8 cellular contexts compared by ENCODE assay signal in the genomic region with DNA sequence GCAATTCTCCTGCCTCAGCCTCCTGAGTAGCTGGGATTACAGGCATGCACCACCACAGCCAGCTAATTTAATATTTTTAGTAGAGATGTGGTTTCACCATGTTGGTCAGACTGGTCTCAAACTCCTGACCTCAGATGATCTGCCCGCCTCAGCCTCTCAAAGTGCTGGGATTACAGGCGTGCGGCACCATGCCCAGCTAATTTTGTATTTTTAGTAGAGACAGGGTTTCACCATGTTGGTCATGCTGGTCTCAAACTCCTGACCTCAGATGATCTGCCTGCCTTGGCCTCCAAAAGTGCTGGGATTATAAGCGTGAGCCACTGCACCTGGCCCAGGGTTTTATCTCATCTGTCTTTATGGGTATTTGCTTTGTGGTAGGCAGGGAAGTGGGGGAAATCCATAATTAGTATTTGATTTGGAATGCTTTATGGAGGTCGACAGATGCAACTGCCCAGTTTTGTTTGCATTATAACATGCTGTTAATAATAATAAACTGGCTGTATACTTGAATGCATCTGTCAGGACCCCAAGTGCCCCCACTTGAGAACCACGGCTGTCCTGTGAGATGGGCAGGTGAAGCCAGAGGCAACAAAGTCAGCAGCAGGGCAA. TPM values are rescaled to one million over a fixed set of nuclear protein-coding genes. Genes with fewer than 3 reads are reported as not detected.
DNase-seq lines count a peak whose midpoint lies in the region; ATAC-seq and TF ChIP-seq lines count a peak whose summit lies in the region.
"Not testable (repeated sequence)": the region's sequence is repeated elsewhere in the genome, so short reads cannot be mapped to it uniquely, and the experiment has no call there.

No MANE protein-coding gene starts in this region.

- H3K4me3 ChIP-seq in WERI-Rb-1 (ENCODE audit: low read depth, low read length); left ventricle myocardium inferior; psoas muscle: not testable (repeated sequence)

- H3K27me3 ChIP-seq in WERI-Rb-1 (ENCODE audit: insufficient read depth, low read depth, severe bottlenecking); left ventricle myocardium inferior (ENCODE audit: low read depth); psoas muscle (ENCODE audit: insufficient read depth in 3 of 3, low read length in 2 of 3): not testable (repeated sequence)

- 28 to 40% (median 32%) methylated on average over 6 of the region's 6 CpGs for WGBS in psoas muscle, 3 donors

- POLR2A ChIA-PET in RWPE1 (lab: Yijun Ruan, JAX; ENCODE audit: low non-redundant PET), result not testable (repeated sequence)

- H3K9me3 ChIP-seq in WERI-Rb-1 (ENCODE audit: severe bottlenecking); left ventricle myocardium inferior (replicated peaks); psoas muscle: not testable (repeated sequence)

- H3K4me1 ChIP-seq in left ventricle myocardium inferior, result peaks cover 77% of the 10 kb centered on the region
- peaks cover 61% of the 10 kb centered on the region for H3K4me1 ChIP-seq in psoas muscle

- H3K36me3 ChIP-seq in WERI-Rb-1, result peaks cover 64% of the 10 kb centered on the region
- H3K36me3 ChIP-seq in left ventricle myocardium inferior, result peaks cover 80% of the 10 kb centered on the region
- H3K36me3 ChIP-seq in psoas muscle (ENCODE audit: insufficient read depth in 1 of 2, low read depth in 1 of 2), result peaks cover 3 to 69% of the 10 kb centered on the region in 2 donors

- not testable (repeated sequence) for TF ChIP-seq CTCF in RWPE1 (conservative IDR thresholded peaks at IDR 0.05; ENCODE audit: low read depth); WERI-Rb-1 (IDR thresholded peaks at IDR 0.05; ENCODE audit: low read depth, low read length); left ventricle myocardium inferior (IDR thresholded peaks at IDR 0.05; ENCODE audit: borderline replicate concordance); psoas muscle (IDR thresholded peaks at IDR 0.05)

- DNase-seq in COLO668 (lab: John Stamatoyannopoulos, UW; ENCODE audit: unreplicated experiment) (peak; percentile 76), NCI-H1092 (lab: John Stamatoyannopoulos, UW) (peak; percentile 19), NCI-H2196 (lab: John Stamatoyannopoulos, UW; ENCODE audit: unreplicated experiment) (peak; percentile 50), NCI-H748 (lab: John Stamatoyannopoulos, UW; ENCODE audit: unreplicated experiment) (peak; percentile 55), WERI-Rb-1 (peak; percentile 59), left ventricle myocardium inferior (peak; percentile 2), psoas muscle (peak in 1 of 2 donors; percentile 75)
- not testable (repeated sequence) for DNase-seq in RWPE1 (ENCODE audit: low spot score)

- H3K27ac ChIP-seq in RWPE1 (peak overlapping the region; percentile 61), WERI-Rb-1 (peak overlapping the region; percentile 54), left ventricle myocardium inferior (replicated peaks) (peak overlapping the region; percentile 18), psoas muscle (peak overlapping the region; percentile 80)

- CTCF ChIA-PET in RWPE1 (lab: Yijun Ruan, JAX), result not testable (repeated sequence)

- intact Hi-C loops in left ventricle myocardium inferior (cut with micrococcal nuclease); psoas muscle (cut with DNase I): not testable (repeated sequence)

- ATAC-seq in psoas muscle, result peak; percentile 23 to 37 (median 29)

RNA-seq across cellular contexts. Expression of gene CORO1C, which starts 59.0 kb away (rescaled TPM):
- total RNA-seq in left ventricle myocardium inferior, result 59.6 TPM
- total RNA-seq in psoas muscle, result 10 to 100 TPM; 32.4 to 67.1 (median 59.2) TPM
- polyA plus RNA-seq in psoas muscle, result 10 to 100 TPM; 16.9 to 40.5 (median 19.4) TPM

Comparison
In these comparisons a context has a peak if more than half of its experiments do, and no peak if none do; other contexts are left out.
1. H3K27ac ChIP-seq: peak in every context shown above with its lines; median percentile 80 in psoas muscle; 61 in RWPE1; 54 in WERI-Rb-1; 18 in left ventricle myocardium inferior.